ENCODE assay signal across 8 cellular contexts in the genomic region with DNA sequence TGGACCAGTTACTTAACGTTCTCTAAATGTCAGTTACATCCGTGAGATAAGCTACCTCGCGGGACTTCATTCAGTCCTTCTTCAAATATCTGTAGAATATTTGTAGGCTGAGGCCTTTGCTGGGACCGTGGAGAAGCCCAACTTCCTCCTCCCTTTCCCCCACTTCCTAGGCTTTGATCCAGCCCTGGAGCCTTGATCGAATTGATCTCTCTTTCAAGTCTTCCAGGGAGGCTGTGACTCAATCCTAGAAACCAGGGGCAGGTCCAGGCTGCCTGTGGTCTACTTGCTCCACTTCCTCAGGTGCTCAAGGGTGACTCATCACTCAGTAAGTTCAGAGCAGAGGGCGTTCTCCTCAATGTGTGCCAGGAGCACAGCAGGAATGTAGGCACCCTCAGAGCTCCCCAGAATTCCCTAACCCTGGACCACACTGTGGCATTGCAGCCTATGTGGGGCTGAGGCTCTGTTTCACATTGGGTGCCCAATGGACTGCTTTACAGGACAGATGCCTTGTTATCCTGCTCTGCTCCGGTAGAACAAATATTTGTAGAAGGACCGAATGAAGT. TPM values are rescaled to one million over a fixed set of nuclear protein-coding genes. Genes with fewer than 3 reads are reported as not detected.
A peak's percentile ranks its signal among the peaks of the same experiment; 100 is the strongest.
DNase-seq lines count a peak whose midpoint lies in the region; ATAC-seq and TF ChIP-seq lines count a peak whose summit lies in the region.

No MANE protein-coding gene starts in this region.

- intact Hi-C loops in transverse colon (cut with DNase I; ENCODE audit: low total_unique reads) = no loop called here

- no peak overlapping the region for H3K4me3 ChIP-seq in fibroblast of the aortic adventitia (ENCODE audit: low read depth, low read length)
- no peak overlapping the region for H3K4me3 ChIP-seq in transverse colon
- H3K4me3 ChIP-seq in gastroesophageal sphincter = no peak overlapping the region

- DNase-seq in SKM-1 treated with dmso at 0.1 percent for 144 hours (lab: John Stamatoyannopoulos, UW; ENCODE audit: unreplicated experiment) (peak; percentile 21), SKM-1 (lab: John Stamatoyannopoulos, UW; ENCODE audit: unreplicated experiment) (no peak), SW 1271 (lab: John Stamatoyannopoulos, UW) (peak; percentile 54 to 70), fibroblast of the aortic adventitia (ENCODE audit: low read depth) (peak; percentile 90), transverse colon (peak; percentile 61), COLO829 (ENCODE audit: low spot score) (no peak)

- H3K36me3 ChIP-seq in transverse colon (no peaks in the 10 kb centered on the region), gastroesophageal sphincter (no peaks in the 10 kb centered on the region)

- 36% methylated on average over 9 of the region's 9 CpGs; no CpG with 5 or more reads in 1 of the 2 donors for WGBS in transverse colon (ENCODE audit: low coverage in 1 of 2), 2 donors
- WGBS in gastroesophageal sphincter (ENCODE audit: low coverage in 1 of 2), 2 donors = 45 to 57% methylated on average over 4 to 8 of the region's 9 CpGs

- ATAC-seq in HG02870 (IDR thresholded peaks at IDR 0.05; ENCODE audit: unreplicated experiment) (peak; percentile 68), gastroesophageal sphincter (no peak)

- TF ChIP-seq EP300 in transverse colon (IDR thresholded peaks at IDR 0.05; ENCODE audit: low read depth) (no peak), gastroesophageal sphincter (IDR thresholded peaks at IDR 0.05) (no peak)

- H3K9me3 ChIP-seq in transverse colon = no peaks in the 10 kb centered on the region
- H3K9me3 ChIP-seq in gastroesophageal sphincter = no peaks in the 10 kb centered on the region

- TF ChIP-seq POLR2A in transverse colon (IDR thresholded peaks at IDR 0.05) (no peak), gastroesophageal sphincter (IDR thresholded peaks at IDR 0.05) (no peak)

- TF ChIP-seq CTCF in fibroblast of the aortic adventitia (IDR thresholded peaks at IDR 0.05; ENCODE audit: insufficient read depth, low read length) (no peak), transverse colon (IDR thresholded peaks at IDR 0.05) (no peak), gastroesophageal sphincter (IDR thresholded peaks at IDR 0.05) (no peak)

- no peaks in the 10 kb centered on the region for H3K27me3 ChIP-seq in transverse colon
- H3K27me3 ChIP-seq in gastroesophageal sphincter = no peaks in the 10 kb centered on the region

- in situ Hi-C loops in transverse colon (cut with MboI; ENCODE audit: low pct_ligation_motif_present in 1 of 4, low pct_unique_long_range_greater_than_20kb in 1 of 4, low sequenced_read_pairs in 3 of 4) = no loop called here

- H3K4me1 ChIP-seq in transverse colon = peaks cover 0 to 3% (median 0%) of the 10 kb centered on the region in 4 donors
- H3K4me1 ChIP-seq in gastroesophageal sphincter = no peaks in the 10 kb centered on the region

- H3K27ac ChIP-seq in transverse colon = no peak overlapping the region
- H3K27ac ChIP-seq in gastroesophageal sphincter = no peak overlapping the region

RNA-seq across cellular contexts. Expression of a gene that starts 11.2 kb away (rescaled TPM):
- 42.3 and 55.8 TPM in 2 replicates for total RNA-seq in fibroblast of the aortic adventitia (ENCODE audit: low replicate concordance)
- 10 to 100 TPM in 3 of 4 donors, 1 to 10 TPM in 1; 9.4 to 21.7 (median 20.8) TPM for total RNA-seq in transverse colon
- 10 to 100 TPM; 34.1 to 66.9 (median 49.6) TPM for total RNA-seq in gastroesophageal sphincter

RNA-seq across cellular contexts. Expression of a gene that starts 42.8 kb away (rescaled TPM):
- total RNA-seq in fibroblast of the aortic adventitia (ENCODE audit: low replicate concordance) = 0.57 TPM in 1 of 2 replicates, not detected in the other
- total RNA-seq in transverse colon = 1,000 to 10,000 TPM in 2 of 4 donors, 100 to 1,000 TPM in 2; 619 to 1,914 (median 1,058) TPM
- over 10,000 TPM in 3 of 4 donors, 1,000 to 10,000 TPM in 1; 7,231 to 23,237 (median 11,307) TPM for total RNA-seq in gastroesophageal sphincter

RNA-seq across cellular contexts. Expression of a gene that starts 49.8 kb away (rescaled TPM):
- 34.6 and 46.2 TPM in 2 replicates for total RNA-seq in fibroblast of the aortic adventitia (ENCODE audit: low replicate concordance)
- 10 to 100 TPM; 17.1 to 67.3 (median 36.9) TPM for total RNA-seq in transverse colon
- total RNA-seq in gastroesophageal sphincter = 100 to 1,000 TPM in 1 of 4 donors, 10 to 100 TPM in 3; 50.8 to 122 (median 63.1) TPM

Comparison
In these comparisons a context has a peak if more than half of its experiments do, and no peak if none do; other contexts are left out.
1. DNase-seq: peak in SKM-1 treated with dmso at 0.1 percent for 144 hours (single experiment), SW 1271 (2 of 2), fibroblast of the aortic adventitia (single experiment) and transverse colon (single experiment); none in SKM-1 (single experiment) and COLO829 (single experiment).
2. RNA of a gene that starts 42.8 kb away (total RNA-seq): 7,231 to 23,237 TPM in gastroesophageal sphincter and 619 to 1,914 TPM in transverse colon; 0.57 TPM in fibroblast of the aortic adventitia; every median in the first group is over 100 times any median in the second.